In genomic region chr10:33968983-33969382, GRCh38 we compare ENCODE assay signal across 7 cellular contexts.
"Had no signal": no experiment of that assay in that cellular context is flagged by ENCODE, and none has a peak within 500 bp of the region (broad histone marks: within the 10 kb centered on the region; RNA-seq: fewer than 3 reads in every experiment).

No MANE protein-coding gene starts in this region.

- H3K9ac ChIP-seq: KMS-11 had no signal

- DNase-seq: IMR-90, KBM-7, KG1 had no signal

- FAIRE-seq: HepG2, HTR-8/SVneo had no signal

- ATAC-seq: HepG2 had no signal

- H3K4me2 ChIP-seq: KMS-11 had no signal

- H3K27ac ChIP-seq: HL-60, KMS-11 had no signal
